Comparison of ENCODE assay signal across 8 cellular contexts in genomic region chr20:45407067-45407745, GRCh38. TPM values are rescaled to one million over a fixed set of nuclear protein-coding genes. Genes with fewer than 3 reads are reported as not detected.
DNase-seq lines count a peak whose midpoint lies in the region; ATAC-seq and TF ChIP-seq lines count a peak whose summit lies in the region.

No MANE protein-coding gene starts in this region.

- POLR2A ChIA-PET in activated CD4-positive, alpha-beta memory T cell treated with anti-CD3 and anti-CD28 coated beads for 36 hours (lab: Charles Lee) = interaction anchor here (0.6 to 1.4 kb wide), 4 partner anchors 8 to 33 kb away, joined by 3 to 10 read pairs (median 4); partner anchors contain the start of gene PIGT

- peak overlapping the region; percentile 80 for H3K4me3 Mint-ChIP-seq in T-helper 1 cell treated with Interleukin-12 subunit alpha and Interleukin-12 subunit beta and Interleukin-4 antibody, amounts not matched to agents 30 μg/mL and 1 μg/mL, for 36 hours
- H3K4me3 Mint-ChIP-seq in activated CD4-positive, alpha-beta memory T cell treated with anti-CD3 and anti-CD28 coated beads for 36 hours = peak overlapping the region; percentile 78

- H3K9me3 Mint-ChIP-seq in T-helper 1 cell treated with Interleukin-12 subunit alpha and Interleukin-12 subunit beta and Interleukin-4 antibody, amounts not matched to agents 30 μg/mL and 1 μg/mL, for 36 hours = peaks cover 6% of the 10 kb centered on the region
- H3K9me3 Mint-ChIP-seq in activated CD4-positive, alpha-beta memory T cell treated with anti-CD3 and anti-CD28 coated beads for 36 hours = no peaks in the 10 kb centered on the region

- intact Hi-C loops in activated CD4-positive, alpha-beta memory T cell treated with anti-CD3 and anti-CD28 coated beads for 36 hours (cut with micrococcal nuclease) = loop anchor here (1.0 kb wide), 1 partner anchor 8 kb away; no protein-coding TSS in a partner anchor

- CTCF ChIA-PET in activated CD4-positive, alpha-beta memory T cell treated with anti-CD3 and anti-CD28 coated beads for 36 hours (lab: Charles Lee) = interaction anchor here (0.7 to 1.7 kb wide), 6 partner anchors 9 to 364 kb away, joined by 3 to 14 read pairs (median 6); partner anchors contain the start of genes PIGT and SYS1

- peaks cover 12% of the 10 kb centered on the region for H3K36me3 Mint-ChIP-seq in T-helper 1 cell treated with Interleukin-12 subunit alpha and Interleukin-12 subunit beta and Interleukin-4 antibody, amounts not matched to agents 30 μg/mL and 1 μg/mL, for 36 hours (ENCODE audit: low read depth)
- H3K36me3 Mint-ChIP-seq in activated CD4-positive, alpha-beta memory T cell treated with anti-CD3 and anti-CD28 coated beads for 36 hours = peaks cover 4% of the 10 kb centered on the region

- DNase-seq in T-helper 1 cell = no peak
- no peak for DNase-seq in activated CD4-positive, alpha-beta memory T cell treated with anti-CD3 and anti-CD28 coated beads for 36 hours
- peak; percentile 35 for DNase-seq in fibroblast of mammary gland (ENCODE audit: low read depth)
- DNase-seq in myocyte (ENCODE audit: low read depth) = peak; percentile 18
- no peak for DNase-seq in GM20000 (ENCODE audit: low spot score)

- H3K4me3 ChIP-seq in fibroblast of mammary gland (ENCODE audit: control insufficient read depth, low read depth, low read length) = peak overlapping the region; percentile 47

- peaks cover 18% of the 10 kb centered on the region for H3K27me3 Mint-ChIP-seq in T-helper 1 cell treated with Interleukin-12 subunit alpha and Interleukin-12 subunit beta and Interleukin-4 antibody, amounts not matched to agents 30 μg/mL and 1 μg/mL, for 36 hours (ENCODE audit: low read depth)
- H3K27me3 Mint-ChIP-seq in activated CD4-positive, alpha-beta memory T cell treated with anti-CD3 and anti-CD28 coated beads for 36 hours = peaks cover 2% of the 10 kb centered on the region

- no peak overlapping the region for H3K27ac Mint-ChIP-seq in T-helper 1 cell treated with Interleukin-12 subunit alpha and Interleukin-12 subunit beta and Interleukin-4 antibody, amounts not matched to agents 30 μg/mL and 1 μg/mL, for 36 hours
- H3K27ac Mint-ChIP-seq in activated CD4-positive, alpha-beta memory T cell treated with anti-CD3 and anti-CD28 coated beads for 36 hours = peak overlapping the region; percentile 54

- no peak for ATAC-seq in HG03196 (IDR thresholded peaks at IDR 0.05; ENCODE audit: unreplicated experiment)
- no peak for ATAC-seq in HG03571 (IDR thresholded peaks at IDR 0.05; ENCODE audit: unreplicated experiment)

- peaks cover 17% of the 10 kb centered on the region for H3K4me1 Mint-ChIP-seq in T-helper 1 cell treated with Interleukin-12 subunit alpha and Interleukin-12 subunit beta and Interleukin-4 antibody, amounts not matched to agents 30 μg/mL and 1 μg/mL, for 36 hours (ENCODE audit: low read depth)
- H3K4me1 Mint-ChIP-seq in activated CD4-positive, alpha-beta memory T cell treated with anti-CD3 and anti-CD28 coated beads for 36 hours (ENCODE audit: low read depth) = peaks cover 13% of the 10 kb centered on the region

- no peak for TF ChIP-seq CTCF in fibroblast of mammary gland (conservative IDR thresholded peaks at IDR 0.05; ENCODE audit: control insufficient read depth, insufficient read depth, low read depth, low read length)
- TF ChIP-seq CTCF in GM20000 (IDR thresholded peaks at IDR 0.05; ENCODE audit: extremely low read depth, missing control alignments) = no peak

RNA-seq across cellular contexts. Expression of gene DBNDD2, which starts 0.9 kb away (rescaled TPM):
- 10 to 100 TPM; 21.6 to 22.6 TPM for total RNA-seq in activated CD4-positive, alpha-beta memory T cell treated with anti-CD3 and anti-CD28 coated beads for 36 hours
- 3.3 and 3.4 TPM in 2 replicates for total RNA-seq in myocyte
- polyA plus RNA-seq in myocyte (2012) = 5.5 TPM

RNA-seq across cellular contexts. Expression of gene PIGT, which starts 8.7 kb away (rescaled TPM):
- 10 to 100 TPM; 41.5 to 44.4 TPM for total RNA-seq in activated CD4-positive, alpha-beta memory T cell treated with anti-CD3 and anti-CD28 coated beads for 36 hours
- total RNA-seq in myocyte = 123 and 136 TPM in 2 replicates
- polyA plus RNA-seq in myocyte (2012) = 171 TPM

RNA-seq across cellular contexts. Expression of gene TP53TG5, which starts 29.1 kb away (rescaled TPM):
- total RNA-seq in activated CD4-positive, alpha-beta memory T cell treated with anti-CD3 and anti-CD28 coated beads for 36 hours = under 1 TPM; 0.24 to 0.55 TPM
- total RNA-seq in myocyte = not detected in 2 replicates
- polyA plus RNA-seq in myocyte (2012) = 0.34 TPM

RNA-seq across cellular contexts. Expression of gene SYS1, which starts 44.2 kb away (rescaled TPM):
- 10 to 100 TPM; 19.9 to 24.8 TPM for total RNA-seq in activated CD4-positive, alpha-beta memory T cell treated with anti-CD3 and anti-CD28 coated beads for 36 hours
- 12.7 and 13.2 TPM in 2 replicates for total RNA-seq in myocyte
- polyA plus RNA-seq in myocyte (2012) = 16.8 TPM

RNA-seq across cellular contexts. Expression of gene SDC4, which starts 59.0 kb away (rescaled TPM):
- 10 to 100 TPM; 67.8 to 69.8 TPM for total RNA-seq in activated CD4-positive, alpha-beta memory T cell treated with anti-CD3 and anti-CD28 coated beads for 36 hours
- total RNA-seq in myocyte = 34.8 and 51.5 TPM in 2 replicates
- polyA plus RNA-seq in myocyte (2012) = 42.9 TPM

Comparison
In these comparisons a context has a peak if more than half of its experiments do, and no peak if none do; other contexts are left out.
1. DNase-seq: peak in fibroblast of mammary gland (single experiment) and myocyte (single experiment); none in T-helper 1 cell (0 of 5), activated CD4-positive, alpha-beta memory T cell treated with anti-CD3 and anti-CD28 coated beads for 36 hours (single experiment) and GM20000 (single experiment).